1 cellular context compared by ENCODE assay signal in genomic region chr20:59830107-59831023, GRCh38.
TF ChIP-seq lines count a peak whose summit lies in the region.

No MANE protein-coding gene starts in this region.

TF ChIP-seq in HepG2, 621 proteins besides CTCF, POLR2A, EP300 and RAD21 (continued from another document):
- TF ChIP-seq ARID3A (IDR thresholded peaks at IDR 0.05; ENCODE audit: low read depth, low read length) (no peak), FOXK1 (CRISPR knock-in tag; IDR thresholded peaks at IDR 0.05; ENCODE audit: borderline replicate concordance, low read depth) (no peak), NFKB2 (CRISPR knock-in tag; IDR thresholded peaks at IDR 0.05; ENCODE audit: borderline replicate concordance) (no peak), ZNF792 (CRISPR knock-in tag; IDR thresholded peaks at IDR 0.05) (no peak), THAP8 (CRISPR knock-in tag; IDR thresholded peaks at IDR 0.05; ENCODE audit: borderline replicate concordance) (no peak), FOXP1 (IDR thresholded peaks at IDR 0.05) (0 out of 2 replicates have a peak, but pooled peaks have one; percentile 27), FOXP1 (CRISPR knock-in tag; IDR thresholded peaks at IDR 0.05) (no peak), MIER2 (CRISPR knock-in tag; IDR thresholded peaks at IDR 0.05) (no peak), FOXK2 (IDR thresholded peaks at IDR 0.05) (0 out of 2 replicates have a peak, but pooled peaks have one; percentile 27), ZNF260 (CRISPR knock-in tag; IDR thresholded peaks at IDR 0.05; ENCODE audit: borderline replicate concordance, low read depth) (no peak)
